ENCODE assay signal across 1 cellular context in the genomic region with DNA sequence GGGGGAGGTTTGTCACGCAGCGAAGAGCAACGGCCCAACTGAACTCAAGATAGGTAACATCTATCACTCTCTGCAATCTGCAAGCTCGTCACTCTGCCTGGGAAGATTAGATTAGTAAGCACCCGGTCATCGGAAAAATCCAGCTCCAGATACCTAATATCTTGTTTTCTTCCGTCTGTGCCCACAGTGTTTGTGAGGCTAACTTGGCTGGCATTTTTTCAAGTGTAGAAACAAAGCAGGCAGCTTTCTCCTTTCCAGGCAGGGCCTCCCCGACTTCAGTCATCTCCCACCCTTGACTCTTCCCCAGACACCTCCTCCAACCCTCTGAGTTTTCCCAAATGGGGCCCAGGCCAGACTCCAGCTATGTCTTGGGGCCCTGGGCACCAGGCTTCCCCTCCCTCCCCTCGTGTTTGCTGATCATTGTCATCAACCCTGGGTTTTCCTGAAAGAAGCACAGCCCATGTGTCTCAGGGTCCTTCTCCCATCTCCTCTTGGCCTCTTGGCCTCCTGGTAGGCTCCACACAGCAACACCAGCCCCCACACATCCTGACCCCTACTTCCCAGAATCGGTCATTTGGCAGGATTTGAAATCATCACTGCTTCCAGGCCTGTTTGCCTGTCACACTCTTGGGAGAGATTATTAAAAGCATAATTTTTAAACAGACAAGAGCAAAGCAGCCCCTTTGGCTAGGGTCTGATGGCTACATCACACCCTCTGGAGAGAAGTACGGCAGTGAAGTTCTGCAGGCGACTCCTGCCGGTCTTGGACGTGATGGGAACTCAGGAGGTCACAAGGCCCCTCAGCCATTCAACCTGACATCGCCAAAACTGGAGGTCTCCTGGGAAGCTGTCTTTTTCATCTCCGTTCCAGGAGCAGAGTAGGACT.
TF ChIP-seq lines count a peak whose summit lies in the region.

No MANE protein-coding gene starts in this region.

TF ChIP-seq in K562, 482 proteins besides CTCF, POLR2A, EP300 and RAD21 (continued from another document and continues in another):
- TF ChIP-seq, protein P1, sequence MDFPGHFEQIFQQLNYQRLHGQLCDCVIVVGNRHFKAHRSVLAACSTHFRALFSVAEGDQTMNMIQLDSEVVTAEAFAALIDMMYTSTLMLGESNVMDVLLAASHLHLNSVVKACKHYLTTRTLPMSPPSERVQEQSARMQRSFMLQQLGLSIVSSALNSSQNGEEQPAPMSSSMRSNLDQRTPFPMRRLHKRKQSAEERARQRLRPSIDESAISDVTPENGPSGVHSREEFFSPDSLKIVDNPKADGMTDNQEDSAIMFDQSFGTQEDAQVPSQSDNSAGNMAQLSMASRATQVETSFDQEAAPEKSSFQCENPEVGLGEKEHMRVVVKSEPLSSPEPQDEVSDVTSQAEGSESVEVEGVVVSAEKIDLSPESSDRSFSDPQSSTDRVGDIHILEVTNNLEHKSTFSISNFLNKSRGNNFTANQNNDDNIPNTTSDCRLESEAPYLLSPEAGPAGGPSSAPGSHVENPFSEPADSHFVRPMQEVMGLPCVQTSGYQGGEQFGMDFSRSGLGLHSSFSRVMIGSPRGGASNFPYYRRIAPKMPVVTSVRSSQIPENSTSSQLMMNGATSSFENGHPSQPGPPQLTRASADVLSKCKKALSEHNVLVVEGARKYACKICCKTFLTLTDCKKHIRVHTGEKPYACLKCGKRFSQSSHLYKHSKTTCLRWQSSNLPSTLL (IDR thresholded peaks at IDR 0.05) = no peak
- TF ChIP-seq RBM34 (IDR thresholded peaks at IDR 0.05; ENCODE audit: borderline replicate concordance, insufficient read depth, low read length) (no peak), GATAD2B (IDR thresholded peaks at IDR 0.05; ENCODE audit: borderline replicate concordance) (no peak), ZNF197 (CRISPR knock-in tag; IDR thresholded peaks at IDR 0.05; ENCODE audit: low read depth) (0 out of 2 replicates have a peak, but pooled peaks have one; percentile 71), ETV5 (CRISPR knock-in tag; IDR thresholded peaks at IDR 0.05; ENCODE audit: low read depth) (no peak), CEBPB (tag; IDR thresholded peaks at IDR 0.05) (no peak), KAT2B (IDR thresholded peaks at IDR 0.05; ENCODE audit: low read depth, low read length) (no peak), ARID1B (IDR thresholded peaks at IDR 0.05) (peak; percentile 86), CREB1 (IDR thresholded peaks at IDR 0.05) (no peak), CREB1 (CRISPR knock-in tag; IDR thresholded peaks at IDR 0.05) (no peak), MAFF (IDR thresholded peaks at IDR 0.05; ENCODE audit: low read length) (no peak), PCBP1 (IDR thresholded peaks at IDR 0.05; ENCODE audit: low read depth, low read length, poor library complexity, severe bottlenecking) (no peak), TEAD2 (tag; IDR thresholded peaks at IDR 0.05) (no peak), ZKSCAN1 (IDR thresholded peaks at IDR 0.05; ENCODE audit: low read depth, low read length) (no peak), ARID2 (IDR thresholded peaks at IDR 0.05) (no peak), PPARD (CRISPR knock-in tag; IDR thresholded peaks at IDR 0.05) (no peak), LEF1 (IDR thresholded peaks at IDR 0.05) (no peak; the same call in 1 of the 2 replicates), EP400 (IDR thresholded peaks at IDR 0.05) (no peak), FOXA1 (IDR thresholded peaks at IDR 0.05; ENCODE audit: borderline replicate concordance) (no peak), FOXJ2 (tag; IDR thresholded peaks at IDR 0.05) (no peak), CHCHD3 (CRISPR knock-in tag; IDR thresholded peaks at IDR 0.05) (no peak), C11orf30 (IDR thresholded peaks at IDR 0.05; ENCODE audit: low read depth) (no peak), ASH1L (IDR thresholded peaks at IDR 0.05; ENCODE audit: borderline replicate concordance, low read depth, partially characterized antibody) (no peak), CTBP1 (IDR thresholded peaks at IDR 0.05; ENCODE audit: borderline replicate concordance) (peak; percentile 81; the same call in 1 of the 2 replicates), MTA2 (IDR thresholded peaks at IDR 0.05; ENCODE audit: low read depth) (peak; percentile 36; the same call in 1 of the 2 replicates), SPI1 (IDR thresholded peaks at IDR 0.05; ENCODE audit: borderline replicate concordance, low read depth, low read length) (no peak), BCOR (IDR thresholded peaks at IDR 0.05) (no peak), RBM14 (IDR thresholded peaks at IDR 0.05; ENCODE audit: borderline replicate concordance, insufficient read depth, low read depth, low read length) (no peak), ATF1 (CRISPR knock-in tag; IDR thresholded peaks at IDR 0.05) (no peak), ATF1 (tag; IDR thresholded peaks at IDR 0.05) (peak; percentile 51; the same call in 1 of the 2 replicates), NFE2 (IDR thresholded peaks at IDR 0.05; ENCODE audit: low read depth) (no peak), U2AF1 (optimal IDR thresholded peaks at IDR 0.05; ENCODE audit: low read depth, low read length) (no peak), KLF16 (IDR thresholded peaks at IDR 0.05) (peak; percentile 79), CBX8 (IDR thresholded peaks at IDR 0.05; ENCODE audit: borderline replicate concordance, extremely low read depth, low read depth, low read length, poor library complexity, severe bottlenecking) (no peak), MYNN (IDR thresholded peaks at IDR 0.05) (no peak), MYNN (CRISPR knock-in tag; IDR thresholded peaks at IDR 0.05) (no peak), SOX6 (IDR thresholded peaks at IDR 0.05) (peak; percentile 52; the same call in 1 of the 2 replicates), SMARCB1 (IDR thresholded peaks at IDR 0.05; ENCODE audit: insufficient read length, low read depth) (no peak), SETDB1 (IDR thresholded peaks at IDR 0.05; ENCODE audit: low read length) (no peak)
- TF ChIP-seq, protein P2, sequence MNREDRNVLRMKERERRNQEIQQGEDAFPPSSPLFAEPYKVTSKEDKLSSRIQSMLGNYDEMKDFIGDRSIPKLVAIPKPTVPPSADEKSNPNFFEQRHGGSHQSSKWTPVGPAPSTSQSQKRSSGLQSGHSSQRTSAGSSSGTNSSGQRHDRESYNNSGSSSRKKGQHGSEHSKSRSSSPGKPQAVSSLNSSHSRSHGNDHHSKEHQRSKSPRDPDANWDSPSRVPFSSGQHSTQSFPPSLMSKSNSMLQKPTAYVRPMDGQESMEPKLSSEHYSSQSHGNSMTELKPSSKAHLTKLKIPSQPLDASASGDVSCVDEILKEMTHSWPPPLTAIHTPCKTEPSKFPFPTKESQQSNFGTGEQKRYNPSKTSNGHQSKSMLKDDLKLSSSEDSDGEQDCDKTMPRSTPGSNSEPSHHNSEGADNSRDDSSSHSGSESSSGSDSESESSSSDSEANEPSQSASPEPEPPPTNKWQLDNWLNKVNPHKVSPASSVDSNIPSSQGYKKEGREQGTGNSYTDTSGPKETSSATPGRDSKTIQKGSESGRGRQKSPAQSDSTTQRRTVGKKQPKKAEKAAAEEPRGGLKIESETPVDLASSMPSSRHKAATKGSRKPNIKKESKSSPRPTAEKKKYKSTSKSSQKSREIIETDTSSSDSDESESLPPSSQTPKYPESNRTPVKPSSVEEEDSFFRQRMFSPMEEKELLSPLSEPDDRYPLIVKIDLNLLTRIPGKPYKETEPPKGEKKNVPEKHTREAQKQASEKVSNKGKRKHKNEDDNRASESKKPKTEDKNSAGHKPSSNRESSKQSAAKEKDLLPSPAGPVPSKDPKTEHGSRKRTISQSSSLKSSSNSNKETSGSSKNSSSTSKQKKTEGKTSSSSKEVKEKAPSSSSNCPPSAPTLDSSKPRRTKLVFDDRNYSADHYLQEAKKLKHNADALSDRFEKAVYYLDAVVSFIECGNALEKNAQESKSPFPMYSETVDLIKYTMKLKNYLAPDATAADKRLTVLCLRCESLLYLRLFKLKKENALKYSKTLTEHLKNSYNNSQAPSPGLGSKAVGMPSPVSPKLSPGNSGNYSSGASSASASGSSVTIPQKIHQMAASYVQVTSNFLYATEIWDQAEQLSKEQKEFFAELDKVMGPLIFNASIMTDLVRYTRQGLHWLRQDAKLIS (CRISPR knock-in tag; IDR thresholded peaks at IDR 0.05) = no peak
- TF ChIP-seq, protein P3, sequence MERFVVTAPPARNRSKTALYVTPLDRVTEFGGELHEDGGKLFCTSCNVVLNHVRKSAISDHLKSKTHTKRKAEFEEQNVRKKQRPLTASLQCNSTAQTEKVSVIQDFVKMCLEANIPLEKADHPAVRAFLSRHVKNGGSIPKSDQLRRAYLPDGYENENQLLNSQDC (CRISPR knock-in tag; IDR thresholded peaks at IDR 0.05) = no peak
- TF ChIP-seq, protein P4, sequence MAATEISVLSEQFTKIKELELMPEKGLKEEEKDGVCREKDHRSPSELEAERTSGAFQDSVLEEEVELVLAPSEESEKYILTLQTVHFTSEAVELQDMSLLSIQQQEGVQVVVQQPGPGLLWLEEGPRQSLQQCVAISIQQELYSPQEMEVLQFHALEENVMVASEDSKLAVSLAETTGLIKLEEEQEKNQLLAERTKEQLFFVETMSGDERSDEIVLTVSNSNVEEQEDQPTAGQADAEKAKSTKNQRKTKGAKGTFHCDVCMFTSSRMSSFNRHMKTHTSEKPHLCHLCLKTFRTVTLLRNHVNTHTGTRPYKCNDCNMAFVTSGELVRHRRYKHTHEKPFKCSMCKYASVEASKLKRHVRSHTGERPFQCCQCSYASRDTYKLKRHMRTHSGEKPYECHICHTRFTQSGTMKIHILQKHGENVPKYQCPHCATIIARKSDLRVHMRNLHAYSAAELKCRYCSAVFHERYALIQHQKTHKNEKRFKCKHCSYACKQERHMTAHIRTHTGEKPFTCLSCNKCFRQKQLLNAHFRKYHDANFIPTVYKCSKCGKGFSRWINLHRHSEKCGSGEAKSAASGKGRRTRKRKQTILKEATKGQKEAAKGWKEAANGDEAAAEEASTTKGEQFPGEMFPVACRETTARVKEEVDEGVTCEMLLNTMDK (IDR thresholded peaks at IDR 0.05; ENCODE audit: borderline replicate concordance, insufficient read depth, low read depth, low read length, poor library complexity, severe bottlenecking) = no peak
- TF ChIP-seq, protein P5, sequence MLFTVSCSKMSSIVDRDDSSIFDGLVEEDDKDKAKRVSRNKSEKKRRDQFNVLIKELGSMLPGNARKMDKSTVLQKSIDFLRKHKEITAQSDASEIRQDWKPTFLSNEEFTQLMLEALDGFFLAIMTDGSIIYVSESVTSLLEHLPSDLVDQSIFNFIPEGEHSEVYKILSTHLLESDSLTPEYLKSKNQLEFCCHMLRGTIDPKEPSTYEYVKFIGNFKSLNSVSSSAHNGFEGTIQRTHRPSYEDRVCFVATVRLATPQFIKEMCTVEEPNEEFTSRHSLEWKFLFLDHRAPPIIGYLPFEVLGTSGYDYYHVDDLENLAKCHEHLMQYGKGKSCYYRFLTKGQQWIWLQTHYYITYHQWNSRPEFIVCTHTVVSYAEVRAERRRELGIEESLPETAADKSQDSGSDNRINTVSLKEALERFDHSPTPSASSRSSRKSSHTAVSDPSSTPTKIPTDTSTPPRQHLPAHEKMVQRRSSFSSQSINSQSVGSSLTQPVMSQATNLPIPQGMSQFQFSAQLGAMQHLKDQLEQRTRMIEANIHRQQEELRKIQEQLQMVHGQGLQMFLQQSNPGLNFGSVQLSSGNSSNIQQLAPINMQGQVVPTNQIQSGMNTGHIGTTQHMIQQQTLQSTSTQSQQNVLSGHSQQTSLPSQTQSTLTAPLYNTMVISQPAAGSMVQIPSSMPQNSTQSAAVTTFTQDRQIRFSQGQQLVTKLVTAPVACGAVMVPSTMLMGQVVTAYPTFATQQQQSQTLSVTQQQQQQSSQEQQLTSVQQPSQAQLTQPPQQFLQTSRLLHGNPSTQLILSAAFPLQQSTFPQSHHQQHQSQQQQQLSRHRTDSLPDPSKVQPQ (CRISPR knock-in tag; IDR thresholded peaks at IDR 0.05; ENCODE audit: borderline replicate concordance) = no peak
- TF ChIP-seq, protein P6, sequence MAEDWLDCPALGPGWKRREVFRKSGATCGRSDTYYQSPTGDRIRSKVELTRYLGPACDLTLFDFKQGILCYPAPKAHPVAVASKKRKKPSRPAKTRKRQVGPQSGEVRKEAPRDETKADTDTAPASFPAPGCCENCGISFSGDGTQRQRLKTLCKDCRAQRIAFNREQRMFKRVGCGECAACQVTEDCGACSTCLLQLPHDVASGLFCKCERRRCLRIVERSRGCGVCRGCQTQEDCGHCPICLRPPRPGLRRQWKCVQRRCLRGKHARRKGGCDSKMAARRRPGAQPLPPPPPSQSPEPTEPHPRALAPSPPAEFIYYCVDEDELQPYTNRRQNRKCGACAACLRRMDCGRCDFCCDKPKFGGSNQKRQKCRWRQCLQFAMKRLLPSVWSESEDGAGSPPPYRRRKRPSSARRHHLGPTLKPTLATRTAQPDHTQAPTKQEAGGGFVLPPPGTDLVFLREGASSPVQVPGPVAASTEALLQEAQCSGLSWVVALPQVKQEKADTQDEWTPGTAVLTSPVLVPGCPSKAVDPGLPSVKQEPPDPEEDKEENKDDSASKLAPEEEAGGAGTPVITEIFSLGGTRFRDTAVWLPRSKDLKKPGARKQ (CRISPR knock-in tag; IDR thresholded peaks at IDR 0.05) = no peak
- TF ChIP-seq, protein P7, sequence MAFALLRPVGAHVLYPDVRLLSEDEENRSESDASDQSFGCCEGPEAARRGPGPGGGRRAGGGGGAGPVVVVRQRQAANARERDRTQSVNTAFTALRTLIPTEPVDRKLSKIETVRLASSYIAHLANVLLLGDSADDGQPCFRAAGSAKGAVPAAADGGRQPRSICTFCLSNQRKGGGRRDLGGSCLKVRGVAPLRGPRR (CRISPR knock-in tag; IDR thresholded peaks at IDR 0.05) = no peak
- TF ChIP-seq, protein P8, sequence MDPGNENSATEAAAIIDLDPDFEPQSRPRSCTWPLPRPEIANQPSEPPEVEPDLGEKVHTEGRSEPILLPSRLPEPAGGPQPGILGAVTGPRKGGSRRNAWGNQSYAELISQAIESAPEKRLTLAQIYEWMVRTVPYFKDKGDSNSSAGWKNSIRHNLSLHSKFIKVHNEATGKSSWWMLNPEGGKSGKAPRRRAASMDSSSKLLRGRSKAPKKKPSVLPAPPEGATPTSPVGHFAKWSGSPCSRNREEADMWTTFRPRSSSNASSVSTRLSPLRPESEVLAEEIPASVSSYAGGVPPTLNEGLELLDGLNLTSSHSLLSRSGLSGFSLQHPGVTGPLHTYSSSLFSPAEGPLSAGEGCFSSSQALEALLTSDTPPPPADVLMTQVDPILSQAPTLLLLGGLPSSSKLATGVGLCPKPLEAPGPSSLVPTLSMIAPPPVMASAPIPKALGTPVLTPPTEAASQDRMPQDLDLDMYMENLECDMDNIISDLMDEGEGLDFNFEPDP (CRISPR knock-in tag; IDR thresholded peaks at IDR 0.05) = no peak
- TF ChIP-seq, protein P9, sequence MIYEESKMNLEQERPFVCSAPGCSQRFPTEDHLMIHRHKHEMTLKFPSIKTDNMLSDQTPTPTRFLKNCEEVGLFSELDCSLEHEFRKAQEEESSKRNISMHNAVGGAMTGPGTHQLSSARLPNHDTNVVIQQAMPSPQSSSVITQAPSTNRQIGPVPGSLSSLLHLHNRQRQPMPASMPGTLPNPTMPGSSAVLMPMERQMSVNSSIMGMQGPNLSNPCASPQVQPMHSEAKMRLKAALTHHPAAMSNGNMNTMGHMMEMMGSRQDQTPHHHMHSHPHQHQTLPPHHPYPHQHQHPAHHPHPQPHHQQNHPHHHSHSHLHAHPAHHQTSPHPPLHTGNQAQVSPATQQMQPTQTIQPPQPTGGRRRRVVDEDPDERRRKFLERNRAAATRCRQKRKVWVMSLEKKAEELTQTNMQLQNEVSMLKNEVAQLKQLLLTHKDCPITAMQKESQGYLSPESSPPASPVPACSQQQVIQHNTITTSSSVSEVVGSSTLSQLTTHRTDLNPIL (CRISPR knock-in tag; IDR thresholded peaks at IDR 0.05) = no peak
- TF ChIP-seq, protein P10, sequence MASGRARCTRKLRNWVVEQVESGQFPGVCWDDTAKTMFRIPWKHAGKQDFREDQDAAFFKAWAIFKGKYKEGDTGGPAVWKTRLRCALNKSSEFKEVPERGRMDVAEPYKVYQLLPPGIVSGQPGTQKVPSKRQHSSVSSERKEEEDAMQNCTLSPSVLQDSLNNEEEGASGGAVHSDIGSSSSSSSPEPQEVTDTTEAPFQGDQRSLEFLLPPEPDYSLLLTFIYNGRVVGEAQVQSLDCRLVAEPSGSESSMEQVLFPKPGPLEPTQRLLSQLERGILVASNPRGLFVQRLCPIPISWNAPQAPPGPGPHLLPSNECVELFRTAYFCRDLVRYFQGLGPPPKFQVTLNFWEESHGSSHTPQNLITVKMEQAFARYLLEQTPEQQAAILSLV (tag; IDR thresholded peaks at IDR 0.05) = no peak
